10 cellular contexts compared by ENCODE assay signal in the genomic region with DNA sequence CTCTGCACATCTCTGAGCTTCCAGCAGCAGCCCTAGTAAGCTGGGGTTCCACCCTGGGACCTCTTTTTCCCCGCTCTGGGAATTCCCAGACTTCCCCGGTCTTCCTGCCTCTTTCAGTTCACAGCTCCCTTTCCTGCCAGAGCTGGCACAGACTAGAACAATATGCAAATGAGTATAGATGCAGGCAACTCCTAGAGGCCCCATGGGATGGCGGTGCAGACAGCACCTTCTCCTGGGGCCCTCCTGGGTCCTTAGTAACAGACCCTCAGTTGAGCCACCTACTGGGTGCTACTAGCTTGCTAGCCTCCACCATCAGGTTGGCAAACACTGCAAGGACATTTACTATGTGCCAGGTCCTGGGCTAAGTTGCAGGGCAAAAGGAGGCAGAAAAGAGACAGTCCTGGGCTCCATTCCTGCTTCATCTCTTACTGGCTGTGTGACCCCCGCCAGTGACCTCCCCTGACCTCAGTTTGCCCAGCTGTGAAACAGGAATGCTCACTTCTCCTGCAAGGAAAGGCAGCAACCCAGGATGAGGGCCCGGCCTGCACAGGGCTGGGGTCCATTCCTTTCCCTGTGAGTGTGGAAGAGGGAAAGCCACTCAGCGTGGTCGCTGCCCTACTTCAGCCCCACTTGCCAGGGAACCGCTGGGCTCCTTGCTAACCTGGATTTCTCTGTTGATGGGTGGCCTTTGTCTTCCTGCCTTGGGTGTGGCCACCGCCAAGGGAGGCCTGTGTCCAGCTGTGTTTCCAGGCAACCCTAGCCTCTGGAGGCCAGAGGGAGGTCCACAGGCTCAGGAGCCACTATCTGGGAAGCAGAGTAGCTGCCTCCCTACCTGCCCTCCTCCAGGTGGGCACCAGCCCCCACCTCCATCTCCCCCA. TPM values are rescaled to one million over a fixed set of nuclear protein-coding genes. Genes with fewer than 3 reads are reported as not detected.
DNase-seq lines count a peak whose midpoint lies in the region; ATAC-seq and TF ChIP-seq lines count a peak whose summit lies in the region.
"Had no signal": no experiment of that assay in that cellular context is flagged by ENCODE, and none has a peak within 500 bp of the region (broad histone marks: within the 10 kb centered on the region; RNA-seq: fewer than 3 reads in every experiment).

No MANE protein-coding gene starts in this region.

- peaks cover 16% of the 10 kb centered on the region for H4K20me1 ChIP-seq in DOHH2 (ENCODE audit: control insufficient read depth, insufficient read depth, low read depth, low read length)

- no peak for TF ChIP-seq EP300 in Ishikawa (IDR thresholded peaks at IDR 0.05; ENCODE audit: borderline replicate concordance)

- DNase-seq in dorsolateral prefrontal cortex (peak in 1 of 10 donors; percentile 37), DMS114 treated with DMSO at 0.1 percent for 48 hours (lab: John Stamatoyannopoulos, UW; ENCODE audit: unreplicated experiment) (no peak), GDM1 (lab: John Stamatoyannopoulos, UW) (no peak)
- DNase-seq: activated naive CD4-positive, alpha-beta T cell treated with anti-CD3 and anti-CD28 coated beads for 36 hours; heart right ventricle; PC-3 had no signal

- H3K27ac ChIP-seq in DOHH2 (ENCODE audit: low read depth, low read length) = peak overlapping the region; percentile 92
- H3K27ac ChIP-seq in dorsolateral prefrontal cortex = peak overlapping the region in 54 of 59 donors; percentile 11 to 84 (median 68)
- peak overlapping the region; percentile 99 for H3K27ac ChIP-seq in neutrophil

- ATAC-seq in GM19455 (IDR thresholded peaks at IDR 0.05; ENCODE audit: unreplicated experiment) = no peak
- ATAC-seq: PC-3 had no signal

- no peaks in the 10 kb centered on the region for H3K9me3 ChIP-seq in DOHH2 (ENCODE audit: control insufficient read depth, insufficient read depth, low read length)
- no peaks in the 10 kb centered on the region for H3K9me3 ChIP-seq in neutrophil
- H3K9me3 ChIP-seq: heart right ventricle had no signal

- intact Hi-C loops in dorsolateral prefrontal cortex (cut with DNase I) = no loop called here

- no peaks in the 10 kb centered on the region for H3K27me3 ChIP-seq in DOHH2 (ENCODE audit: control insufficient read depth, low read length)
- H3K27me3 ChIP-seq in dorsolateral prefrontal cortex = no peaks in the 10 kb centered on the region
- H3K27me3 ChIP-seq in neutrophil = no peaks in the 10 kb centered on the region
- H3K27me3 ChIP-seq: heart right ventricle had no signal

- peaks cover 100% of the 10 kb centered on the region for H3K79me2 ChIP-seq in DOHH2 (ENCODE audit: control insufficient read depth, low read length)

- peak; percentile 41 for TF ChIP-seq CTCF in DOHH2 (IDR thresholded peaks at IDR 0.05; ENCODE audit: low read depth, low read length, poor library complexity, severe bottlenecking)
- TF ChIP-seq CTCF in dorsolateral prefrontal cortex (IDR thresholded peaks at IDR 0.05 in 54 of 56, conservative IDR thresholded peaks at IDR 0.05 in 2 of 56; ENCODE audit: low read depth in 1 of 56, partially characterized antibody in 56 of 56) = peak in 9 of 56 donors; percentile 9 to 32 (median 15)
- TF ChIP-seq CTCF in neutrophil (IDR thresholded peaks at IDR 0.05) = no peak

- H3K4me1 ChIP-seq in DOHH2 (ENCODE audit: control insufficient read depth, low read length) (peaks cover 100% of the 10 kb centered on the region), neutrophil (ENCODE audit: control insufficient read depth in 1 of 2, insufficient read depth in 1 of 2, low read depth in 1 of 2, low read length in 1 of 2) (peaks cover 100% of the 10 kb centered on the region in 2 experiments)

- TF ChIP-seq RAD21 in Ishikawa (IDR thresholded peaks at IDR 0.05; ENCODE audit: low read depth) = no peak

- H3K4me2 ChIP-seq in DOHH2 (ENCODE audit: low read length) = peak overlapping the region; percentile 88

- H3F3A ChIP-seq in DOHH2 (ENCODE audit: control insufficient read depth, insufficient read depth) = peaks cover 28% of the 10 kb centered on the region

- no peaks in the 10 kb centered on the region for H3K9me2 ChIP-seq in DOHH2 (replicated peaks; ENCODE audit: control insufficient read depth, low read length)

- peak overlapping the region; percentile 80 for H3K4me3 ChIP-seq in DOHH2 (ENCODE audit: low read length)
- H3K4me3 ChIP-seq in dorsolateral prefrontal cortex = peak overlapping the region in 2 of 59 donors; percentile 1 to 3
- peak overlapping the region; percentile 80 to 96 for H3K4me3 ChIP-seq in neutrophil (ENCODE audit: low read depth in 1 of 2, low read length in 1 of 2)
- H3K4me3 ChIP-seq: heart right ventricle had no signal

- H3K36me3 ChIP-seq in DOHH2 (ENCODE audit: control insufficient read depth, low read length) = peaks cover 76% of the 10 kb centered on the region
- H3K36me3 ChIP-seq in neutrophil = peaks cover 28% of the 10 kb centered on the region

TF ChIP-seq in Ishikawa, 13 proteins besides CTCF, POLR2A, EP300 and RAD21:
- TF ChIP-seq USF1 (IDR thresholded peaks at IDR 0.05) (no peak), TCF12 (IDR thresholded peaks at IDR 0.05; ENCODE audit: low read depth) (peak; percentile 23; the same call in 1 of the 2 replicates)

RNA-seq across cellular contexts. Expression of gene RELT, which starts 7.3 kb away (rescaled TPM):
- 10 to 100 TPM in 110 of 120 experiments, 1 to 10 TPM in 10; 8.6 to 36.1 (median 12.8) TPM for total RNA-seq in dorsolateral prefrontal cortex
